In the genomic region with DNA sequence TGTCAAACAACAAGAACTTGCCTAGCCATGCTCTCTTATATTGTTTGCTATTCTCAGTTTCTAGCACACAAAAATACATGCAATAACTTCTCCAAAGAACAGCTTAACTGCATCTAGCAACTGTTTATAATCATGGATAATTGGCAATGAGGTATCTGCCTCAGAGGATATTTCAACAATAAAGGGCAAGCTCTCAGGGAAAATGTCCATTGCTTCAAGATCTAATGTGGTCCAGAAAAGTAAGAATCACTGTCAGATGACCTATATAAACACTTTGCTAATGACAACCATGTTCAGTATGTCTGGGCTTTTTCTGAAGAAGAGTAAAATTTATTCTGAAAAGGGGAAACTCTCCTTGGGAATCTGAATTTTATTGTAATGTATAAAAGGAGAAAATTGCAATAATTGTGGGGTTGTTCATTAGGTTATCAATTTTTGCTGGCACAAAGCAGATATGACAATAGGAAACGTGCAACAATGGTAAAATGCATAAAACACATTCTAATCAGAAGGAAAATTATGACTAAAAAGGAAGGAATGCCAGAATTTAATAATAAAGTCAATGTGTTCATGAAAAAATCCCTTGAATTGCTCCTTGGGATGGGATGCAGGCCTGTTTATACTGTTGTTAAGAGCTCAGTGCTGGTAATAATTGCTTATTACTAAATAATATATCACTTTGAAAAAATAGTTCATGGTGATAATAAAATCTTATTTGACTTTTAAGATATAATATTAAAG, we compare ENCODE assay signal across 17 cellular contexts.
A peak's percentile ranks its signal among the peaks of the same experiment; 100 is the strongest.
DNase-seq lines count a peak whose midpoint lies in the region; ATAC-seq and TF ChIP-seq lines count a peak whose summit lies in the region.
"Had no signal": no experiment of that assay in that cellular context is flagged by ENCODE, and none has a peak within 500 bp of the region (broad histone marks: within the 10 kb centered on the region; RNA-seq: fewer than 3 reads in every experiment).

No MANE protein-coding gene starts in this region.

- CTCF ChIA-PET in activated CD8-positive, alpha-beta memory T cell treated with anti-CD3 and anti-CD28 coated beads, Interleukin-2, amount 10 ng/mL, durations not matched to agents 7 days and 5 days (lab: Charles Lee), result no interaction called here

- H3K27ac Mint-ChIP-seq in activated CD8-positive, alpha-beta memory T cell treated with anti-CD3 and anti-CD28 coated beads, Interleukin-2, amount 10 ng/mL, durations not matched to agents 7 days and 5 days, result no peak overlapping the region
- H3K27ac Mint-ChIP-seq: B cell; CD4-positive, CD25-positive, alpha-beta regulatory T cell; IgD-negative memory B cell had no signal

- peaks cover under 1% of the 10 kb centered on the region for H3K9me3 Mint-ChIP-seq in activated CD8-positive, alpha-beta memory T cell treated with anti-CD3 and anti-CD28 coated beads, Interleukin-2, amount 10 ng/mL, durations not matched to agents 7 days and 5 days (ENCODE audit: low read depth)
- H3K9me3 Mint-ChIP-seq: CD4-positive, CD25-positive, alpha-beta regulatory T cell; IgD-negative memory B cell had no signal

- peak; percentile 67 for ATAC-seq in SK-N-SH treated with all-trans-retinoic acid at 6 μM for 48 hours
- no peak for ATAC-seq in GM18502 (IDR thresholded peaks at IDR 0.05; ENCODE audit: poor library complexity, unreplicated experiment)
- ATAC-seq in activated CD8-positive, alpha-beta memory T cell treated with anti-CD3 and anti-CD28 coated beads, Interleukin-2, amount 10 ng/mL, durations not matched to agents 7 days and 5 days, result no peak

- peaks cover 57% of the 10 kb centered on the region for H3K36me3 Mint-ChIP-seq in activated CD8-positive, alpha-beta memory T cell treated with anti-CD3 and anti-CD28 coated beads, Interleukin-2, amount 10 ng/mL, durations not matched to agents 7 days and 5 days

- H3K4me1 Mint-ChIP-seq in activated CD8-positive, alpha-beta memory T cell treated with anti-CD3 and anti-CD28 coated beads, Interleukin-2, amount 10 ng/mL, durations not matched to agents 7 days and 5 days, result peaks cover 7% of the 10 kb centered on the region
- H3K4me1 Mint-ChIP-seq: B cell had no signal

- no peak overlapping the region for H3K4me3 Mint-ChIP-seq in activated CD8-positive, alpha-beta memory T cell treated with anti-CD3 and anti-CD28 coated beads, Interleukin-2, amount 10 ng/mL, durations not matched to agents 7 days and 5 days
- H3K4me3 Mint-ChIP-seq: B cell; CD4-positive, CD25-positive, alpha-beta regulatory T cell; IgD-negative memory B cell had no signal

- H3K27me3 Mint-ChIP-seq in activated CD8-positive, alpha-beta memory T cell treated with anti-CD3 and anti-CD28 coated beads, Interleukin-2, amount 10 ng/mL, durations not matched to agents 7 days and 5 days, result no peaks in the 10 kb centered on the region
- H3K27me3 Mint-ChIP-seq: B cell; CD4-positive, CD25-positive, alpha-beta regulatory T cell; IgD-negative memory B cell had no signal

- peak; percentile 24 for DNase-seq in EH (ENCODE audit: low read depth)
- peak; percentile 39 for DNase-seq in fibroblast of peridontal ligament (ENCODE audit: extremely low read depth)
- DNase-seq in pulmonary artery endothelial cell (ENCODE audit: low read depth, low spot score), result peak; percentile 66
- DNase-seq in NCI-H345 treated with DMSO at 0.1 percent for 48 hours (lab: John Stamatoyannopoulos, UW; ENCODE audit: unreplicated experiment), result no peak
- DNase-seq in AG08395 (ENCODE audit: low spot score), result no peak
- DNase-seq in activated CD8-positive, alpha-beta memory T cell treated with anti-CD3 and anti-CD28 coated beads, Interleukin-2, amount 10 ng/mL, durations not matched to agents 7 days and 5 days, result no peak
- DNase-seq: CD4-positive, CD25-positive, alpha-beta regulatory T cell; DMS53; Kasumi-1; MM.1S; NCI-H1092 treated with DMSO at 0.1 percent for 48 hours; NCI-H2227 treated with DMSO at 0.1 percent for 48 hours; NCI-H524 treated with DMSO at 0.1 percent for 48 hours had no signal

TF ChIP-seq in SK-N-SH treated with all-trans-retinoic acid at 6 μM for 48 hours, 23 proteins besides CTCF, POLR2A, EP300 and RAD21:
- TF ChIP-seq, protein P1, sequence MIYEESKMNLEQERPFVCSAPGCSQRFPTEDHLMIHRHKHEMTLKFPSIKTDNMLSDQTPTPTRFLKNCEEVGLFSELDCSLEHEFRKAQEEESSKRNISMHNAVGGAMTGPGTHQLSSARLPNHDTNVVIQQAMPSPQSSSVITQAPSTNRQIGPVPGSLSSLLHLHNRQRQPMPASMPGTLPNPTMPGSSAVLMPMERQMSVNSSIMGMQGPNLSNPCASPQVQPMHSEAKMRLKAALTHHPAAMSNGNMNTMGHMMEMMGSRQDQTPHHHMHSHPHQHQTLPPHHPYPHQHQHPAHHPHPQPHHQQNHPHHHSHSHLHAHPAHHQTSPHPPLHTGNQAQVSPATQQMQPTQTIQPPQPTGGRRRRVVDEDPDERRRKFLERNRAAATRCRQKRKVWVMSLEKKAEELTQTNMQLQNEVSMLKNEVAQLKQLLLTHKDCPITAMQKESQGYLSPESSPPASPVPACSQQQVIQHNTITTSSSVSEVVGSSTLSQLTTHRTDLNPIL (CRISPR knock-in tag; IDR thresholded peaks at IDR 0.05; ENCODE audit: low read depth), result peak; percentile 48; the same call in 1 of the 2 replicates
- TF ChIP-seq ISL1 (CRISPR knock-in tag; IDR thresholded peaks at IDR 0.05) (peak; percentile 76), TOX (CRISPR knock-in tag; IDR thresholded peaks at IDR 0.05; ENCODE audit: borderline replicate concordance) (no peak), ZFP3 (CRISPR knock-in tag; IDR thresholded peaks at IDR 0.05) (no peak), OSR1 (CRISPR knock-in tag; IDR thresholded peaks at IDR 0.05) (no peak)

Comparison
In these comparisons a context has a peak if more than half of its experiments do, and no peak if none do; other contexts are left out.
1. DNase-seq: peak in EH (single experiment), fibroblast of peridontal ligament (single experiment) and pulmonary artery endothelial cell (single experiment); none in NCI-H345 treated with DMSO at 0.1 percent for 48 hours (single experiment), AG08395 (single experiment) and activated CD8-positive, alpha-beta memory T cell treated with anti-CD3 and anti-CD28 coated beads, Interleukin-2, amount 10 ng/mL, durations not matched to agents 7 days and 5 days (single experiment).